Comparison of ENCODE assay signal across 9 cellular contexts in genomic region chr10:100653957-100654834, GRCh38.
DNase-seq lines count a peak whose midpoint lies in the region; ATAC-seq and TF ChIP-seq lines count a peak whose summit lies in the region.
"Had no signal": no experiment of that assay in that cellular context is flagged by ENCODE, and none has a peak within 500 bp of the region (broad histone marks: within the 10 kb centered on the region; RNA-seq: fewer than 3 reads in every experiment).

No MANE protein-coding gene starts in this region.

- peaks cover 0 to 85% (median 55%) of the 10 kb centered on the region in 3 donors for H3K27me3 ChIP-seq in psoas muscle (ENCODE audit: insufficient read depth in 3 of 3, low read length in 2 of 3)

- H3K9ac ChIP-seq in ES-I3 (ENCODE audit: low read depth, low read length), result peak overlapping the region; percentile 54; the same call in 1 of the 2 replicates
- H3K9ac ChIP-seq: KMS-11 had no signal

- H3K4me3 ChIP-seq in psoas muscle, result peak overlapping the region; percentile 28

- WGBS in psoas muscle, 3 donors, result 1% methylated on average over 46 to 64 of the region's 64 CpGs

- H3K27ac Mint-ChIP-seq in central memory CD8-positive, alpha-beta T cell (ENCODE audit: low read depth), result peak overlapping the region; percentile 12

- H3K27ac ChIP-seq in psoas muscle, result no peak overlapping the region
- H3K27ac ChIP-seq: KMS-11 had no signal

- DNase-seq in RPMI8226, result peak; percentile 6
- DNase-seq in central memory CD8-positive, alpha-beta T cell (ENCODE audit: low spot score in 2 of 2), result no peak
- no peak for DNase-seq in psoas muscle
- DNase-seq in mucosa of gallbladder (ENCODE audit: low spot score), result no peak
- DNase-seq in OCI-M2 (lab: John Stamatoyannopoulos, UW; ENCODE audit: unreplicated experiment), result no peak

- intact Hi-C loops in psoas muscle (cut with DNase I), result no loop called here

- TF ChIP-seq CTCF in psoas muscle (IDR thresholded peaks at IDR 0.05), result no peak

- peak overlapping the region; percentile 76 for H3K4me3 Mint-ChIP-seq in central memory CD8-positive, alpha-beta T cell

- H3K4me1 ChIP-seq in ES-I3 (ENCODE audit: insufficient read depth, low read length), result peaks cover 4% of the 10 kb centered on the region; the same call in 1 of the 2 replicates
- no peaks in the 10 kb centered on the region for H3K4me1 ChIP-seq in psoas muscle

- H3K4me1 Mint-ChIP-seq in central memory CD8-positive, alpha-beta T cell, result peaks cover 25% of the 10 kb centered on the region

- no peaks in the 10 kb centered on the region for H3K36me3 Mint-ChIP-seq in central memory CD8-positive, alpha-beta T cell (ENCODE audit: insufficient read depth)

- H3K27me3 Mint-ChIP-seq in central memory CD8-positive, alpha-beta T cell, result peaks cover 86% of the 10 kb centered on the region

- H3K36me3 ChIP-seq in ES-I3 (ENCODE audit: insufficient read depth, low read length) (no peaks in the 10 kb centered on the region), psoas muscle (ENCODE audit: insufficient read depth in 1 of 2, low read depth in 1 of 2) (no peaks in the 10 kb centered on the region)

- H3K9me3 ChIP-seq in ES-I3 (ENCODE audit: control insufficient read depth, insufficient read depth, low read length) (no peaks in the 10 kb centered on the region), psoas muscle (no peaks in the 10 kb centered on the region)

- H3K9me3 Mint-ChIP-seq in central memory CD8-positive, alpha-beta T cell, result no peaks in the 10 kb centered on the region

- no peak for ATAC-seq in central memory CD8-positive, alpha-beta T cell (replicated peaks; ENCODE audit: extremely low read depth, poor library complexity, severe bottlenecking)
- ATAC-seq in psoas muscle, result no peak
- ATAC-seq in GM21717 (IDR thresholded peaks at IDR 0.05; ENCODE audit: unreplicated experiment), result no peak
- ATAC-seq in GM18870 (IDR thresholded peaks at IDR 0.05; ENCODE audit: unreplicated experiment), result no peak
